In genomic region chr1:16684738-16685337, GRCh38 we compare ENCODE assay signal across 8 cellular contexts. TPM values are rescaled to one million over a fixed set of nuclear protein-coding genes. Genes with fewer than 3 reads are reported as not detected.
DNase-seq lines count a peak whose midpoint lies in the region; ATAC-seq and TF ChIP-seq lines count a peak whose summit lies in the region.
"Not testable (repeated sequence)": the region's sequence is repeated elsewhere in the genome, so short reads cannot be mapped to it uniquely, and the experiment has no call there.

No MANE protein-coding gene starts in this region.

- not testable (repeated sequence) for H3K9me3 Mint-ChIP-seq in CD4-positive, alpha-beta T cell; activated naive CD8-positive, alpha-beta T cell treated with anti-CD3 and anti-CD28 coated beads, Interleukin-2, amount 10 ng/mL, durations not matched to agents 7 days and 5 days

- not testable (repeated sequence) for DNase-seq in CD4-positive, alpha-beta T cell; PC-3; activated naive CD8-positive, alpha-beta T cell treated with anti-CD3 and anti-CD28 coated beads, Interleukin-2, amount 10 ng/mL, durations not matched to agents 7 days and 5 days; spleen

- H3K36me3 Mint-ChIP-seq in CD4-positive, alpha-beta T cell (ENCODE audit: low read depth); activated naive CD8-positive, alpha-beta T cell treated with anti-CD3 and anti-CD28 coated beads, Interleukin-2, amount 10 ng/mL, durations not matched to agents 7 days and 5 days: not testable (repeated sequence)

- peak; percentile 80 for TF ChIP-seq CTCF in CD4-positive, alpha-beta T cell (IDR thresholded peaks at IDR 0.05)
- TF ChIP-seq CTCF in KMS-11 (conservative IDR thresholded peaks at IDR 0.05; ENCODE audit: low read depth, low read length) (peak; percentile 21; the same call in 1 of the 2 replicates), PC-3 (conservative IDR thresholded peaks at IDR 0.05; ENCODE audit: low read depth, low read length) (peak; percentile 24; the same call in 1 of the 2 replicates), liver (IDR thresholded peaks at IDR 0.05; ENCODE audit: low read depth, low read length, missing input control) (peak; percentile 16), spleen (IDR thresholded peaks at IDR 0.05 in 8 of 11, conservative IDR thresholded peaks at IDR 0.05 in 3 of 11) (peak in 7 of 11 experiments; percentile 20 to 67 (median 49))

- not testable (repeated sequence) for H4K20me1 ChIP-seq in KMS-11 (ENCODE audit: insufficient read depth); PC-3 (ENCODE audit: low read length)

- not testable (repeated sequence) for H3K9me2 ChIP-seq in PC-3 (replicated peaks; ENCODE audit: low read length)

- H3K4me3 Mint-ChIP-seq in CD4-positive, alpha-beta T cell; activated naive CD8-positive, alpha-beta T cell treated with anti-CD3 and anti-CD28 coated beads, Interleukin-2, amount 10 ng/mL, durations not matched to agents 7 days and 5 days: not testable (repeated sequence)

- CTCF ChIA-PET in CD4-positive, alpha-beta T cell (lab: Charles Lee); PC-3 (lab: Charles Lee): not testable (repeated sequence)

- TF ChIP-seq RAD21 in liver (IDR thresholded peaks at IDR 0.05), result peak; percentile 47 to 50

- not testable (repeated sequence) for H3K27ac ChIP-seq in CD4-positive, alpha-beta T cell (ENCODE audit: low read depth, low read length); KMS-11; PC-3 (ENCODE audit: low read length); liver (ENCODE audit: low read depth in 1 of 2, low read length in 2 of 2); spleen

- peaks cover 25% of the 10 kb centered on the region for H3K27me3 Mint-ChIP-seq in CD4-positive, alpha-beta T cell
- H3K27me3 Mint-ChIP-seq in activated naive CD8-positive, alpha-beta T cell treated with anti-CD3 and anti-CD28 coated beads, Interleukin-2, amount 10 ng/mL, durations not matched to agents 7 days and 5 days, result peaks cover 11% of the 10 kb centered on the region

- not testable (repeated sequence) for H2AFZ ChIP-seq in KMS-11 (ENCODE audit: low read depth); PC-3 (ENCODE audit: low read length)

- H3K27me3 ChIP-seq in CD4-positive, alpha-beta T cell (ENCODE audit: control insufficient read depth, insufficient read depth, low read length); KMS-11 (ENCODE audit: insufficient read depth, low read depth); PC-3 (ENCODE audit: low read length); liver (ENCODE audit: control insufficient read depth in 4 of 4, insufficient read depth in 4 of 4, low read length in 3 of 4): not testable (repeated sequence)
- peaks cover 0 to 14% (median 3%) of the 10 kb centered on the region in 7 donors for H3K27me3 ChIP-seq in spleen (replicated peaks in 1 of 7)

- H3K79me2 ChIP-seq in KMS-11 (ENCODE audit: insufficient read depth, low read depth); PC-3 (ENCODE audit: low read length): not testable (repeated sequence)

- H3F3A ChIP-seq in PC-3 (ENCODE audit: low read length, unreplicated experiment), result not testable (repeated sequence)

- H3K4me2 ChIP-seq in KMS-11, result peak overlapping the region; percentile 9; the same call in 1 of the 2 replicates
- not testable (repeated sequence) for H3K4me2 ChIP-seq in PC-3 (ENCODE audit: low read length)

- not testable (repeated sequence) for H3K27ac Mint-ChIP-seq in CD4-positive, alpha-beta T cell; activated naive CD8-positive, alpha-beta T cell treated with anti-CD3 and anti-CD28 coated beads, Interleukin-2, amount 10 ng/mL, durations not matched to agents 7 days and 5 days

- WGBS in liver, result 0% methylated on average over 3 of the region's 4 CpGs
- WGBS in spleen, 5 donors, result 0 to 4% (median 1%) methylated on average over 3 to 4 of the region's 4 CpGs; no CpG with 5 or more reads in 2 of the 5 donors

- TF ChIP-seq POLR2A in spleen (IDR thresholded peaks at IDR 0.05), result not testable (repeated sequence)

- H3K9ac ChIP-seq in KMS-11; PC-3 (ENCODE audit: low read length); liver (ENCODE audit: low read depth in 1 of 2, low read length in 2 of 2): not testable (repeated sequence)

- intact Hi-C loops in CD4-positive, alpha-beta T cell (cut with DNase I, micrococcal nuclease); PC-3 (cut with micrococcal nuclease); spleen (cut with DNase I; ENCODE audit: low total_unique reads): not testable (repeated sequence)

- ATAC-seq in CD4-positive, alpha-beta T cell (ENCODE audit: poor library complexity), result peak; percentile 88
- ATAC-seq in GM18861 (IDR thresholded peaks at IDR 0.05; ENCODE audit: unreplicated experiment) (peak; percentile 57), PC-3 (peak; percentile 71), esophagus mucosa (peak; percentile 41)
- ATAC-seq in activated naive CD8-positive, alpha-beta T cell treated with anti-CD3 and anti-CD28 coated beads, Interleukin-2, amount 10 ng/mL, durations not matched to agents 7 days and 5 days (ENCODE audit: low read depth), result peak; percentile 42

- H3K4me3 ChIP-seq in KMS-11 (IDR thresholded peaks at IDR 0.05; ENCODE audit: insufficient read depth, low read depth, low read length); PC-3 (ENCODE audit: low read length); liver (ENCODE audit: low read depth in 1 of 3, low read length in 3 of 3); spleen: not testable (repeated sequence)

- H3K36me3 ChIP-seq in KMS-11 (ENCODE audit: insufficient read depth); PC-3 (ENCODE audit: low read depth, low read length); liver (ENCODE audit: control insufficient read depth in 4 of 4, insufficient read depth in 3 of 4, low read depth in 1 of 4, low read length in 3 of 4); spleen: not testable (repeated sequence)

- peaks cover 18% of the 10 kb centered on the region for H3K4me1 ChIP-seq in KMS-11 (ENCODE audit: low read depth, poor library complexity, severe bottlenecking)
- H3K4me1 ChIP-seq in PC-3 (ENCODE audit: insufficient read depth, low read length); liver (ENCODE audit: control insufficient read depth in 4 of 4, insufficient read depth in 4 of 4, low read length in 3 of 4); spleen: not testable (repeated sequence)

- not testable (repeated sequence) for BruUV-seq in PC-3 (replicated peaks; lab: Mats Ljungman, UMichigan)

- not testable (repeated sequence) for H3K9me3 ChIP-seq in CD4-positive, alpha-beta T cell (ENCODE audit: control insufficient read depth, low read length); PC-3 (ENCODE audit: low read length); liver (ENCODE audit: control insufficient read depth in 4 of 4, low read length in 3 of 4); spleen

- POLR2A ChIA-PET in CD4-positive, alpha-beta T cell (lab: Charles Lee); activated naive CD8-positive, alpha-beta T cell treated with anti-CD3 and anti-CD28 coated beads, Interleukin-2, amount 10 ng/mL, durations not matched to agents 7 days and 5 days (lab: Charles Lee): not testable (repeated sequence)
- POLR2A ChIA-PET in PC-3 (lab: Charles Lee; ENCODE audit: unreplicated experiment), result interaction anchor here (0.6 kb wide), 1 partner anchor 46 kb away, joined by 5 read pairs; no protein-coding TSS in a partner anchor

- not testable (repeated sequence) for H3K4me1 Mint-ChIP-seq in CD4-positive, alpha-beta T cell (ENCODE audit: low read depth); activated naive CD8-positive, alpha-beta T cell treated with anti-CD3 and anti-CD28 coated beads, Interleukin-2, amount 10 ng/mL, durations not matched to agents 7 days and 5 days

RNA-seq across cellular contexts. Expression of gene RNU1-3, which starts 18.1 kb away (rescaled TPM):
- total RNA-seq in CD4-positive, alpha-beta T cell, result 1,000 to 10,000 TPM; 4,982 to 5,937 TPM
- total RNA-seq in PC-3 (2014; rRNA removed) (under 0.01 TPM in 2 replicates), esophagus mucosa (6,387 TPM), liver (under 1 TPM; under 0.01 TPM), spleen (1,000 to 10,000 TPM in 4 of 7 donors, under 1 TPM in 3; under 0.01 to 8,075 (median 6,234) TPM)
- 1,000 to 10,000 TPM; 3,257 to 3,430 TPM for total RNA-seq in activated naive CD8-positive, alpha-beta T cell treated with anti-CD3 and anti-CD28 coated beads, Interleukin-2, amount 10 ng/mL, durations not matched to agents 7 days and 5 days
- polyA plus RNA-seq in liver (10 to 100 TPM in 1 of 2 donors, not detected in 1; 16.7 TPM), spleen (not detected)

RNA-seq across cellular contexts. Expression of gene RNU1-4, which starts 55.5 kb away (rescaled TPM):
- total RNA-seq in CD4-positive, alpha-beta T cell, result 1,000 to 10,000 TPM; 4,982 to 5,937 TPM
- under 0.01 TPM in 2 replicates for total RNA-seq in PC-3 (2014; rRNA removed)
- 1,000 to 10,000 TPM; 3,257 to 3,430 TPM for total RNA-seq in activated naive CD8-positive, alpha-beta T cell treated with anti-CD3 and anti-CD28 coated beads, Interleukin-2, amount 10 ng/mL, durations not matched to agents 7 days and 5 days
- total RNA-seq in esophagus mucosa, result 6,387 TPM
- under 1 TPM; under 0.01 TPM for total RNA-seq in liver
- 10 to 100 TPM in 1 of 2 donors, not detected in 1; 16.7 TPM for polyA plus RNA-seq in liver
- total RNA-seq in spleen, result 1,000 to 10,000 TPM in 4 of 7 donors, under 1 TPM in 3; under 0.01 to 8,075 (median 6,234) TPM
- not detected for polyA plus RNA-seq in spleen

Comparison
In these comparisons a context has a peak if more than half of its experiments do, and no peak if none do; other contexts are left out.
1. CTCF ChIP-seq: peak in every context shown above with its lines; median percentile 80 in CD4-positive, alpha-beta T cell; 49 in spleen; 24 in PC-3; 21 in KMS-11; 16 in liver.